In genomic region chr12:56165369-56165768, GRCh38 we compare ENCODE assay signal across 12 cellular contexts. TPM values are rescaled to one million over a fixed set of nuclear protein-coding genes. Genes with fewer than 3 reads are reported as not detected.
DNase-seq lines count a peak whose midpoint lies in the region; ATAC-seq and TF ChIP-seq lines count a peak whose summit lies in the region.
"Had no signal": no experiment of that assay in that cellular context is flagged by ENCODE, and none has a peak within 500 bp of the region (broad histone marks: within the 10 kb centered on the region; RNA-seq: fewer than 3 reads in every experiment).

No MANE protein-coding gene starts in this region.

- H3K27ac ChIP-seq in GM23248: 0 out of 2 replicates have a peak overlapping the region, but pooled peaks have one; percentile 7
- H3K27ac ChIP-seq in neutrophil: peak overlapping the region; percentile 50

- no peak overlapping the region for H2AFZ ChIP-seq in GM23248

- no peaks in the 10 kb centered on the region for H3K9me2 ChIP-seq in GM23248 (ENCODE audit: insufficient read depth)

- peaks cover 15% of the 10 kb centered on the region for H3K79me2 ChIP-seq in GM23248 (ENCODE audit: insufficient read depth)

- H3K9ac ChIP-seq in GM23248: no peak overlapping the region

- peaks cover 68% of the 10 kb centered on the region for H3F3A ChIP-seq in GM23248 (ENCODE audit: insufficient read depth)

- peaks cover 6% of the 10 kb centered on the region; the same call in 1 of the 2 replicates for H3K4me1 ChIP-seq in GM23248 (ENCODE audit: insufficient read depth)
- peaks cover 16% of the 10 kb centered on the region in 2 experiments for H3K4me1 ChIP-seq in neutrophil (ENCODE audit: control insufficient read depth in 1 of 2, insufficient read depth in 1 of 2, low read depth in 1 of 2, low read length in 1 of 2)

- H3K36me3 ChIP-seq in GM23248 (ENCODE audit: low read depth) (peaks cover 14% of the 10 kb centered on the region), neutrophil (peaks cover 98% of the 10 kb centered on the region)

- peak; percentile 22 for DNase-seq in GM23248
- DNase-seq in astrocyte of the hippocampus (ENCODE audit: low read depth, low spot score): peak; percentile 25
- DNase-seq in 8988T: no peak
- no peak for DNase-seq in DMS53 treated with DMSO at 0.1 percent for 48 hours (lab: John Stamatoyannopoulos, UW; ENCODE audit: unreplicated experiment)
- DNase-seq: activated naive CD8-positive, alpha-beta T cell treated with anti-CD3 and anti-CD28 coated beads, Interleukin-2, amount 10 ng/mL, durations not matched to agents 7 days and 5 days; foreskin fibroblast; occipital lobe; stimulated activated CD4-positive, alpha-beta T cell treated with anti-CD3 and anti-CD28 coated beads, Interleukin-2, amount 100 ng/mL, for 24 hours; stimulated activated naive CD4-positive, alpha-beta T cell treated with Interleukin-2 at 50 U/mL for 16 hours had no signal

- ATAC-seq in HG02870 (IDR thresholded peaks at IDR 0.05; ENCODE audit: unreplicated experiment): no peak

- H4K20me1 ChIP-seq in GM23248 (ENCODE audit: insufficient read depth): 0 out of 2 replicates have a peak, but pooled peaks cover 6% of the 10 kb centered on the region

- no peak overlapping the region for H3K4me3 ChIP-seq in GM23248
- no peak overlapping the region for H3K4me3 ChIP-seq in neutrophil (ENCODE audit: low read depth in 1 of 2, low read length in 1 of 2)
- H3K4me3 ChIP-seq: coronary artery had no signal

- H3K9me3 ChIP-seq in GM23248 (ENCODE audit: low read depth) (no peaks in the 10 kb centered on the region), neutrophil (no peaks in the 10 kb centered on the region)

- TF ChIP-seq CTCF in neutrophil (IDR thresholded peaks at IDR 0.05): no peak

- in situ Hi-C loops in GM23248 (cut with MboI): no loop called here

- WGBS in GM23248 (ENCODE audit: low coverage in 1 of 2, low lambda C conversion rate in 2 of 2, missing lambda C conversion rate in 2 of 2), 2 experiments: 55% methylated on average over 4 of the region's 4 CpGs

- no peak overlapping the region for H3K4me2 ChIP-seq in GM23248 (ENCODE audit: unreplicated experiment)

- H3K27me3 ChIP-seq in GM23248 (replicated peaks; ENCODE audit: insufficient read depth) (no peaks in the 10 kb centered on the region), neutrophil (no peaks in the 10 kb centered on the region)

RNA-seq across cellular contexts. Expression of gene MYL6, which starts 7.2 kb away (rescaled TPM):
- 2,633 and 2,662 TPM in 2 replicates for total RNA-seq in GM23248 (2014; rRNA removed; shearing (Covaris generic))
- polyA plus RNA-seq in GM23248 (2016; fragmentation: Nextera tagmentation; extraction: Ambion mirVana): 3,948 and 3,969 TPM in 2 replicates

RNA-seq across cellular contexts. Expression of gene MYL6B, which starts 13.0 kb away (rescaled TPM):
- 23.5 and 53.2 TPM in 2 replicates for total RNA-seq in GM23248 (2014; rRNA removed; shearing (Covaris generic))
- polyA plus RNA-seq in GM23248 (2016; fragmentation: Nextera tagmentation; extraction: Ambion mirVana): 67.8 and 72.8 TPM in 2 replicates

RNA-seq across cellular contexts. Expression of gene SMARCC2, which starts 23.9 kb away (rescaled TPM):
- 23.4 and 34.0 TPM in 2 replicates for total RNA-seq in GM23248 (2014; rRNA removed; shearing (Covaris generic))
- polyA plus RNA-seq in GM23248 (2016; fragmentation: Nextera tagmentation; extraction: Ambion mirVana): 64.3 and 66.9 TPM in 2 replicates

RNA-seq across cellular contexts. Expression of gene ESYT1, which starts 37.3 kb away (rescaled TPM):
- 164 and 216 TPM in 2 replicates for total RNA-seq in GM23248 (2014; rRNA removed; shearing (Covaris generic))
- polyA plus RNA-seq in GM23248 (2016; fragmentation: Nextera tagmentation; extraction: Ambion mirVana): 108 and 115 TPM in 2 replicates

RNA-seq across cellular contexts. Expression of gene ZC3H10, which starts 47.3 kb away (rescaled TPM):
- 1.9 and 2.7 TPM in 2 replicates for total RNA-seq in GM23248 (2014; rRNA removed; shearing (Covaris generic))
- 3.0 and 3.3 TPM in 2 replicates for polyA plus RNA-seq in GM23248 (2016; fragmentation: Nextera tagmentation; extraction: Ambion mirVana)

Comparison
In these comparisons a context has a peak if more than half of its experiments do, and no peak if none do; other contexts are left out.
1. DNase-seq: peak in GM23248 (single experiment) and astrocyte of the hippocampus (single experiment); none in 8988T (single experiment) and DMS53 treated with DMSO at 0.1 percent for 48 hours (single experiment).